In genomic region chr20:64150756-64151633, GRCh38 we compare ENCODE assay signal across 20 cellular contexts. TPM values are rescaled to one million over a fixed set of nuclear protein-coding genes. Genes with fewer than 3 reads are reported as not detected.
DNase-seq lines count a peak whose midpoint lies in the region; ATAC-seq, FAIRE-seq and TF ChIP-seq lines count a peak whose summit lies in the region.
"Had no signal": no experiment of that assay in that cellular context is flagged by ENCODE, and none has a peak within 500 bp of the region (broad histone marks: within the 10 kb centered on the region; RNA-seq: fewer than 3 reads in every experiment).

No MANE protein-coding gene starts in this region.

- no peaks in the 10 kb centered on the region for H3K27me3 Mint-ChIP-seq in natural killer cell treated with Interleukin-12 subunit alpha and Interleukin-12 subunit beta and Interleukin-15 and Interleukin-18, amount 100 ng/mL, for 72 hours
- peaks cover 0 to 5% of the 10 kb centered on the region in 2 donors for H3K27me3 Mint-ChIP-seq in natural killer cell (ENCODE audit: low read depth in 2 of 2)

- no peaks in the 10 kb centered on the region for H3K27me3 ChIP-seq in smooth muscle cell (ENCODE audit: low read depth)
- peaks cover 4% of the 10 kb centered on the region for H3K27me3 ChIP-seq in A673 (replicated peaks; ENCODE audit: insufficient read depth, low read depth, low read length, poor library complexity)

- H3K9me3 ChIP-seq in kidney (ENCODE audit: control insufficient read depth in 1 of 2, low read length in 2 of 2) (no peaks in the 10 kb centered on the region), smooth muscle cell (replicated peaks; ENCODE audit: low read depth) (no peaks in the 10 kb centered on the region), A673 (ENCODE audit: low read depth, low read length, poor library complexity, severe bottlenecking) (no peaks in the 10 kb centered on the region)

- no peaks in the 10 kb centered on the region for H3K9me3 Mint-ChIP-seq in natural killer cell treated with Interleukin-12 subunit alpha and Interleukin-12 subunit beta and Interleukin-15 and Interleukin-18, amount 100 ng/mL, for 72 hours
- no peaks in the 10 kb centered on the region for H3K9me3 Mint-ChIP-seq in natural killer cell

- WGBS in smooth muscle cell (ENCODE audit: low lambda C conversion rate), result 78% methylated on average over 12 of the region's 13 CpGs

- intact Hi-C loops in natural killer cell (cut with micrococcal nuclease), result no loop called here
- intact Hi-C loops in kidney (cut with DNase I), result no loop called here
- intact Hi-C loops in A673 (cut with micrococcal nuclease; ENCODE audit: unreplicated experiment), result no loop called here

- DNase-seq in natural killer cell treated with Interleukin-12 subunit alpha and Interleukin-12 subunit beta and Interleukin-15 and Interleukin-18, amount 100 ng/mL, for 72 hours (ENCODE audit: low spot score), result peak; percentile 34
- DNase-seq in natural killer cell, result no peak
- DNase-seq in kidney, result peak; percentile 37
- DNase-seq in smooth muscle cell (lab: John Stamatoyannopoulos, UW; ENCODE audit: unreplicated experiment), result no peak
- DNase-seq in NCI-H1436 (lab: John Stamatoyannopoulos, UW), result no peak
- no peak for DNase-seq in midbrain (lab: John Stamatoyannopoulos, UW)
- DNase-seq in A673 (ENCODE audit: low spot score), result no peak
- DNase-seq: AML-193, DMS79 treated with DMSO at 0.1 percent for 48 hours, HCEC 1CT, KG1, MV-4-11, NCI-H187, NCI-H2107, NCI-H510A, NCI-H748 treated with DMSO at 0.1 percent for 48 hours, SIG-M5 had no signal

- H3K4me3 Mint-ChIP-seq in natural killer cell treated with Interleukin-12 subunit alpha and Interleukin-12 subunit beta and Interleukin-15 and Interleukin-18, amount 100 ng/mL, for 72 hours, result no peak overlapping the region
- no peak overlapping the region for H3K4me3 Mint-ChIP-seq in natural killer cell

- H3K4me1 Mint-ChIP-seq in natural killer cell treated with Interleukin-12 subunit alpha and Interleukin-12 subunit beta and Interleukin-15 and Interleukin-18, amount 100 ng/mL, for 72 hours (ENCODE audit: low read depth in 2 of 2), result peaks cover 3 to 6% of the 10 kb centered on the region in 2 donors
- no peaks in the 10 kb centered on the region for H3K4me1 Mint-ChIP-seq in natural killer cell

- H3K36me3 Mint-ChIP-seq in natural killer cell treated with Interleukin-12 subunit alpha and Interleukin-12 subunit beta and Interleukin-15 and Interleukin-18, amount 100 ng/mL, for 72 hours, result no peaks in the 10 kb centered on the region
- no peaks in the 10 kb centered on the region for H3K36me3 Mint-ChIP-seq in natural killer cell

- no peak overlapping the region for H2AFZ ChIP-seq in smooth muscle cell (ENCODE audit: low read depth)

- H3K4me3 ChIP-seq in kidney (ENCODE audit: low read length in 2 of 2) (no peak overlapping the region), smooth muscle cell (no peak overlapping the region), A673 (ENCODE audit: low read depth, low read length, poor library complexity, severe bottlenecking) (no peak overlapping the region)

- no peak for ATAC-seq in natural killer cell treated with Interleukin-12 subunit alpha and Interleukin-12 subunit beta and Interleukin-15 and Interleukin-18, amount 100 ng/mL, for 72 hours
- no peak for ATAC-seq in natural killer cell

- no peaks in the 10 kb centered on the region for H3K4me1 ChIP-seq in kidney (ENCODE audit: control insufficient read depth in 1 of 2, insufficient read depth in 1 of 2, low read depth in 1 of 2, low read length in 2 of 2)
- H3K4me1 ChIP-seq in smooth muscle cell (ENCODE audit: low read depth), result peaks cover 19% of the 10 kb centered on the region
- H3K4me1 ChIP-seq in A673 (ENCODE audit: insufficient read depth, low read length, poor library complexity, severe bottlenecking), result no peaks in the 10 kb centered on the region

- no peaks in the 10 kb centered on the region for H3K36me3 ChIP-seq in kidney (ENCODE audit: control insufficient read depth in 1 of 2, insufficient read depth in 2 of 2, low read length in 2 of 2)
- H3K36me3 ChIP-seq in smooth muscle cell (ENCODE audit: low read depth), result no peaks in the 10 kb centered on the region
- no peaks in the 10 kb centered on the region for H3K36me3 ChIP-seq in A673 (ENCODE audit: insufficient read depth, low read length, poor library complexity, severe bottlenecking)

- TF ChIP-seq CTCF in natural killer cell (IDR thresholded peaks at IDR 0.05), result no peak
- TF ChIP-seq CTCF in kidney (IDR thresholded peaks at IDR 0.05; ENCODE audit: borderline replicate concordance, extremely low read depth, insufficient read depth), result no peak
- no peak for TF ChIP-seq CTCF in smooth muscle cell (IDR thresholded peaks at IDR 0.05; ENCODE audit: borderline replicate concordance, insufficient read depth, poor library complexity, severe bottlenecking)
- no peak for TF ChIP-seq CTCF in A673 (conservative IDR thresholded peaks at IDR 0.05; ENCODE audit: low read depth, low read length)

- no peaks in the 10 kb centered on the region for H3K79me2 ChIP-seq in smooth muscle cell (ENCODE audit: low read depth)

- POLR2A ChIA-PET in A673 (lab: Charles Lee; ENCODE audit: low non-redundant PET), result no interaction called here

- H3K9ac ChIP-seq in kidney (ENCODE audit: low read length in 2 of 2) (no peak overlapping the region), smooth muscle cell (ENCODE audit: low read depth) (no peak overlapping the region)

- no peaks in the 10 kb centered on the region for H4K20me1 ChIP-seq in smooth muscle cell (ENCODE audit: low read depth)

- H3K4me2 ChIP-seq in smooth muscle cell, result no peak overlapping the region

- H3K27ac Mint-ChIP-seq in natural killer cell treated with Interleukin-12 subunit alpha and Interleukin-12 subunit beta and Interleukin-15 and Interleukin-18, amount 100 ng/mL, for 72 hours, result no peak overlapping the region
- H3K27ac Mint-ChIP-seq in natural killer cell, result no peak overlapping the region

- CTCF ChIA-PET in A673 (lab: Charles Lee), result no interaction called here

- no peaks in the 10 kb centered on the region for H3F3A ChIP-seq in smooth muscle cell (ENCODE audit: low read depth)

- H3K27ac ChIP-seq in kidney (ENCODE audit: low read depth in 2 of 2, low read length in 2 of 2) (no peak overlapping the region), smooth muscle cell (ENCODE audit: low read depth) (peak overlapping the region; percentile 52), A673 (ENCODE audit: low read depth, low read length, poor library complexity, severe bottlenecking) (no peak overlapping the region)
- H3K27ac ChIP-seq: C4-2B had no signal

- no TSS peak for BruUV-seq in A673 (replicated peaks; lab: Mats Ljungman, UMichigan)

- FAIRE-seq in kidney (lab: Jason Lieb, UNC), result no peak

RNA-seq across cellular contexts. Expression of gene MYT1, which starts 13.3 kb away (rescaled TPM):
- not detected for total RNA-seq in natural killer cell treated with Interleukin-12 subunit alpha and Interleukin-12 subunit beta and Interleukin-15 and Interleukin-18, amount 100 ng/mL, for 72 hours
- total RNA-seq in natural killer cell (not detected), kidney (not detected), smooth muscle cell (0.09 TPM in 2 replicates), A673 (2021) (not detected in 2 replicates)
- polyA plus RNA-seq in kidney (ENCODE audit: insufficient read depth, low read depth, low replicate concordance) (not detected), smooth muscle cell (0.05 TPM in 1 of 2 replicates, not detected in the other)

RNA-seq across cellular contexts. Expression of gene NPBWR2, which starts 43.6 kb away (rescaled TPM):
- not detected for total RNA-seq in natural killer cell treated with Interleukin-12 subunit alpha and Interleukin-12 subunit beta and Interleukin-15 and Interleukin-18, amount 100 ng/mL, for 72 hours
- not detected for total RNA-seq in natural killer cell
- not detected for total RNA-seq in kidney
- not detected for polyA plus RNA-seq in kidney (ENCODE audit: insufficient read depth, low read depth, low replicate concordance)
- not detected in 2 replicates for total RNA-seq in smooth muscle cell
- polyA plus RNA-seq in smooth muscle cell, result not detected in 2 replicates
- not detected in 2 replicates for total RNA-seq in A673 (2021)
- total RNA-seq: HT-29, OCI-LY7 had no signal

Comparison
In these comparisons a context has a peak if more than half of its experiments do, and no peak if none do; other contexts are left out.
1. DNase-seq: peak in natural killer cell treated with Interleukin-12 subunit alpha and Interleukin-12 subunit beta and Interleukin-15 and Interleukin-18, amount 100 ng/mL, for 72 hours (single experiment) and kidney (single experiment); none in natural killer cell (single experiment), smooth muscle cell (single experiment), NCI-H1436 (single experiment), midbrain (single experiment) and A673 (single experiment).